Comparison of ENCODE assay signal across 26 cellular contexts in the genomic region with DNA sequence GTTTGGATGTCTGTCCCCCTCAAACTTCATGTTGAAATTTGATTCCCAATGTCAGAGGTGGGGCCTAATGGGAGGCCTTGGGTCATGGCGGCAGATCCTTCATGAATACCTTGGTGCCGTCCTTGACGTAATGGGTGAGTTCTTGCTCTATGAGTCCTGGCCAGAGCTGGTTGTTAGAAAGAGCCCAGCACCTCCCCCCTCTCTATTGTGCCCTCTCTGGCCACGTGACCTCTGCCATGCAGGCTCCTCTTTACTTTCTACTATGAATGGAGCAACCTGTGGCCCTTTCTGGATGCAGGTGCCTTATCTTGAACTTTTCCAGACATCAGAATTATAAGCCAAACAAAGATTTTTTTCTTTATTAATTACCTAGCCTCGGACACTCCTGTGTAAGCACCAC. TPM values are rescaled to one million over a fixed set of nuclear protein-coding genes. Genes with fewer than 3 reads are reported as not detected.
DNase-seq lines count a peak whose midpoint lies in the region; ATAC-seq lines count a peak whose summit lies in the region.
"Had no signal": no experiment of that assay in that cellular context is flagged by ENCODE, and none has a peak within 500 bp of the region (broad histone marks: within the 10 kb centered on the region; RNA-seq: fewer than 3 reads in every experiment).

No MANE protein-coding gene starts in this region.

- H3K4me3 ChIP-seq in CD8-positive, alpha-beta memory T cell (ENCODE audit: low read length), result no peak overlapping the region
- H3K4me3 ChIP-seq: adrenal gland, esophagus squamous epithelium, lung, skin epidermis, thyroid gland had no signal

- intact Hi-C loops in activated CD4-positive, alpha-beta memory T cell treated with anti-CD3 and anti-CD28 coated beads for 36 hours (cut with micrococcal nuclease), result no loop called here

- H3K4me1 Mint-ChIP-seq in activated CD4-positive, alpha-beta memory T cell treated with anti-CD3 and anti-CD28 coated beads for 36 hours (ENCODE audit: low read depth), result peaks cover 68% of the 10 kb centered on the region
- peaks cover 77% of the 10 kb centered on the region for H3K4me1 Mint-ChIP-seq in activated CD4-positive, alpha-beta memory T cell treated with anti-CD3 and anti-CD28 coated beads, Interleukin-2, amount 10 ng/mL, durations not matched to agents 7 days and 5 days
- H3K4me1 Mint-ChIP-seq in CD8-positive, alpha-beta memory T cell, result peaks cover 64 to 82% (median 79%) of the 10 kb centered on the region in 3 donors
- H3K4me1 Mint-ChIP-seq in naive thymus-derived CD8-positive, alpha-beta T cell, result peaks cover 15 to 88% (median 62%) of the 10 kb centered on the region in 4 donors

- H3K36me3 Mint-ChIP-seq in activated CD4-positive, alpha-beta memory T cell treated with anti-CD3 and anti-CD28 coated beads for 36 hours, result peaks cover 38% of the 10 kb centered on the region
- peaks cover 58% of the 10 kb centered on the region for H3K36me3 Mint-ChIP-seq in activated CD4-positive, alpha-beta memory T cell treated with anti-CD3 and anti-CD28 coated beads, Interleukin-2, amount 10 ng/mL, durations not matched to agents 7 days and 5 days (ENCODE audit: low read depth)
- H3K36me3 Mint-ChIP-seq in CD8-positive, alpha-beta memory T cell, result peaks cover 0 to 50% (median 11%) of the 10 kb centered on the region in 3 donors
- peaks cover 0 to 64% (median 9%) of the 10 kb centered on the region in 3 donors for H3K36me3 Mint-ChIP-seq in naive thymus-derived CD8-positive, alpha-beta T cell

- H3K4me3 Mint-ChIP-seq in activated CD4-positive, alpha-beta memory T cell treated with anti-CD3 and anti-CD28 coated beads for 36 hours, result no peak overlapping the region
- no peak overlapping the region for H3K4me3 Mint-ChIP-seq in activated CD4-positive, alpha-beta memory T cell treated with anti-CD3 and anti-CD28 coated beads, Interleukin-2, amount 10 ng/mL, durations not matched to agents 7 days and 5 days
- H3K4me3 Mint-ChIP-seq in CD8-positive, alpha-beta memory T cell, result peak overlapping the region in 2 of 7 donors; percentile 39 to 64
- peak overlapping the region in 3 of 10 donors; percentile 0 to 39 (median 20) for H3K4me3 Mint-ChIP-seq in naive thymus-derived CD8-positive, alpha-beta T cell
- H3K4me3 Mint-ChIP-seq: H9 had no signal

- no peaks in the 10 kb centered on the region for H3K9me3 Mint-ChIP-seq in activated CD4-positive, alpha-beta memory T cell treated with anti-CD3 and anti-CD28 coated beads for 36 hours
- H3K9me3 Mint-ChIP-seq in activated CD4-positive, alpha-beta memory T cell treated with anti-CD3 and anti-CD28 coated beads, Interleukin-2, amount 10 ng/mL, durations not matched to agents 7 days and 5 days, result no peaks in the 10 kb centered on the region
- H3K9me3 Mint-ChIP-seq in CD8-positive, alpha-beta memory T cell, result no peaks in the 10 kb centered on the region
- no peaks in the 10 kb centered on the region for H3K9me3 Mint-ChIP-seq in naive thymus-derived CD8-positive, alpha-beta T cell
- H3K9me3 Mint-ChIP-seq: H9 had no signal

- POLR2A ChIA-PET in activated CD4-positive, alpha-beta memory T cell treated with anti-CD3 and anti-CD28 coated beads for 36 hours (lab: Charles Lee), result interaction anchor here (0.6 kb wide), 1 partner anchor 37 kb away, joined by 3 read pairs; no protein-coding TSS in a partner anchor
- POLR2A ChIA-PET in activated CD4-positive, alpha-beta memory T cell treated with anti-CD3 and anti-CD28 coated beads, Interleukin-2, amount 10 ng/mL, durations not matched to agents 7 days and 5 days (lab: Charles Lee), result no interaction called here
- POLR2A ChIA-PET in CD8-positive, alpha-beta memory T cell (lab: Charles Lee), result interaction anchor here (1.1 kb wide), 1 partner anchor 34 kb away, joined by 4 read pairs; no protein-coding TSS in a partner anchor
- POLR2A ChIA-PET in naive thymus-derived CD8-positive, alpha-beta T cell (lab: Charles Lee), result interaction anchor here (0.6 kb wide), 1 partner anchor 11 kb away, joined by 3 read pairs; no protein-coding TSS in a partner anchor

- no peak for DNase-seq in activated CD4-positive, alpha-beta memory T cell treated with anti-CD3 and anti-CD28 coated beads for 36 hours
- DNase-seq in activated CD4-positive, alpha-beta memory T cell treated with anti-CD3 and anti-CD28 coated beads, Interleukin-2, amount 10 ng/mL, durations not matched to agents 7 days and 5 days, result no peak
- no peak for DNase-seq in CD8-positive, alpha-beta memory T cell
- DNase-seq in activated CD8-positive, alpha-beta memory T cell treated with anti-CD3 and anti-CD28 coated beads, Interleukin-2, amount 50 U/mL, for 48 hours, result peak; percentile 35
- no peak for DNase-seq in naive thymus-derived CD8-positive, alpha-beta T cell
- DNase-seq in NCI-H128 (lab: John Stamatoyannopoulos, UW; ENCODE audit: unreplicated experiment), result no peak
- DNase-seq in globus pallidus (ENCODE audit: low spot score), result no peak
- DNase-seq: activated CD4-positive, alpha-beta T cell treated with anti-CD3 and anti-CD28 coated beads for 48 hours; BE2C; brain microvascular endothelial cell; esophagus squamous epithelium; H9; kidney; NCI-H1105 treated with DMSO at 0.1 percent for 48 hours; NCI-H2081; NCI-H446; PC-3; SHP77; stimulated activated CD4-positive, alpha-beta T cell treated with anti-CD3 and anti-CD28 coated beads, Interleukin-1b, Interleukin-23, amount 100 ng/mL, for 48 hours; stimulated activated naive CD4-positive, alpha-beta T cell treated with Interleukin-2 at 50 U/mL for 16 hours; thyroid gland had no signal

- CTCF ChIA-PET in activated CD4-positive, alpha-beta memory T cell treated with anti-CD3 and anti-CD28 coated beads for 36 hours (lab: Charles Lee), result no interaction called here
- CTCF ChIA-PET in activated CD4-positive, alpha-beta memory T cell treated with anti-CD3 and anti-CD28 coated beads, Interleukin-2, amount 10 ng/mL, durations not matched to agents 7 days and 5 days (lab: Charles Lee), result interaction anchor here (0.6 kb wide), 1 partner anchor 37 kb away, joined by 3 read pairs; no protein-coding TSS in a partner anchor
- CTCF ChIA-PET in CD8-positive, alpha-beta memory T cell (lab: Charles Lee), result no interaction called here

- H3K9me3 ChIP-seq in CD8-positive, alpha-beta memory T cell (ENCODE audit: low read length), result no peaks in the 10 kb centered on the region
- H3K9me3 ChIP-seq: adrenal gland, BE2C, esophagus squamous epithelium, thyroid gland had no signal

- H3K27ac ChIP-seq in CD8-positive, alpha-beta memory T cell (ENCODE audit: low read depth, low read length), result no peak overlapping the region
- H3K27ac ChIP-seq: adrenal gland, brain microvascular endothelial cell, esophagus squamous epithelium, HL-60, skin epidermis had no signal

- no peaks in the 10 kb centered on the region for H3K27me3 Mint-ChIP-seq in activated CD4-positive, alpha-beta memory T cell treated with anti-CD3 and anti-CD28 coated beads for 36 hours
- no peaks in the 10 kb centered on the region for H3K27me3 Mint-ChIP-seq in activated CD4-positive, alpha-beta memory T cell treated with anti-CD3 and anti-CD28 coated beads, Interleukin-2, amount 10 ng/mL, durations not matched to agents 7 days and 5 days
- no peaks in the 10 kb centered on the region for H3K27me3 Mint-ChIP-seq in CD8-positive, alpha-beta memory T cell
- no peaks in the 10 kb centered on the region for H3K27me3 Mint-ChIP-seq in naive thymus-derived CD8-positive, alpha-beta T cell

- H3K4me1 ChIP-seq in CD8-positive, alpha-beta memory T cell (ENCODE audit: insufficient read depth, low read length), result peaks cover 73% of the 10 kb centered on the region
- H3K4me1 ChIP-seq: adrenal gland, BE2C had no signal

- ATAC-seq in naive thymus-derived CD8-positive, alpha-beta T cell, result no peak
- ATAC-seq in HG03025 (IDR thresholded peaks at IDR 0.05; ENCODE audit: low FRiP score, unreplicated experiment), result no peak
- ATAC-seq: PC-3 had no signal

- no peaks in the 10 kb centered on the region for H3K36me3 ChIP-seq in CD8-positive, alpha-beta memory T cell (ENCODE audit: insufficient read depth, low read length)
- H3K36me3 ChIP-seq: adrenal gland, brain microvascular endothelial cell, thyroid gland had no signal

- no peaks in the 10 kb centered on the region for H3K27me3 ChIP-seq in CD8-positive, alpha-beta memory T cell (ENCODE audit: insufficient read depth, low read length, poor library complexity, severe bottlenecking)
- H3K27me3 ChIP-seq: adrenal gland, BE2C, brain microvascular endothelial cell, esophagus squamous epithelium, thyroid gland had no signal

- peak overlapping the region; percentile 69 for H3K27ac Mint-ChIP-seq in activated CD4-positive, alpha-beta memory T cell treated with anti-CD3 and anti-CD28 coated beads for 36 hours
- no peak overlapping the region for H3K27ac Mint-ChIP-seq in activated CD4-positive, alpha-beta memory T cell treated with anti-CD3 and anti-CD28 coated beads, Interleukin-2, amount 10 ng/mL, durations not matched to agents 7 days and 5 days
- peak overlapping the region; percentile 48 to 94 (median 83) for H3K27ac Mint-ChIP-seq in CD8-positive, alpha-beta memory T cell
- peak overlapping the region; percentile 27 to 88 (median 65) for H3K27ac Mint-ChIP-seq in naive thymus-derived CD8-positive, alpha-beta T cell
- H3K27ac Mint-ChIP-seq: H9 had no signal

RNA-seq across cellular contexts. Expression of a gene that starts 40.7 kb away (rescaled TPM):
- total RNA-seq in activated CD4-positive, alpha-beta memory T cell treated with anti-CD3 and anti-CD28 coated beads for 36 hours, result 100 to 1,000 TPM; 215 to 228 TPM
- 100 to 1,000 TPM; 208 to 213 TPM for total RNA-seq in activated CD4-positive, alpha-beta memory T cell treated with anti-CD3 and anti-CD28 coated beads, Interleukin-2, amount 10 ng/mL, durations not matched to agents 7 days and 5 days
- 100 to 1,000 TPM; 226 to 230 TPM for total RNA-seq in CD8-positive, alpha-beta memory T cell
- polyA plus RNA-seq in CD8-positive, alpha-beta memory T cell, result 176 TPM
- total RNA-seq in naive thymus-derived CD8-positive, alpha-beta T cell, result 100 to 1,000 TPM; 156 to 164 TPM
- polyA plus RNA-seq in naive thymus-derived CD8-positive, alpha-beta T cell, result 100 to 1,000 TPM; 130 to 143 (median 136) TPM

RNA-seq across cellular contexts. Expression of a gene that starts 51.4 kb away (rescaled TPM):
- total RNA-seq in activated CD4-positive, alpha-beta memory T cell treated with anti-CD3 and anti-CD28 coated beads for 36 hours, result 10 to 100 TPM; 20.7 to 22.8 TPM
- total RNA-seq in activated CD4-positive, alpha-beta memory T cell treated with anti-CD3 and anti-CD28 coated beads, Interleukin-2, amount 10 ng/mL, durations not matched to agents 7 days and 5 days, result 10 to 100 TPM; 25.1 to 26.3 TPM
- 10 to 100 TPM; 21.3 to 21.4 TPM for total RNA-seq in CD8-positive, alpha-beta memory T cell
- 4.2 TPM for polyA plus RNA-seq in CD8-positive, alpha-beta memory T cell
- total RNA-seq in naive thymus-derived CD8-positive, alpha-beta T cell, result 10 to 100 TPM; 21.9 to 25.3 TPM
- 1 to 10 TPM; 1.4 to 3.2 (median 2.2) TPM for polyA plus RNA-seq in naive thymus-derived CD8-positive, alpha-beta T cell
